In genomic region chr9:6567140-6567591, GRCh38 we compare ENCODE assay signal across 12 cellular contexts.
DNase-seq lines count a peak whose midpoint lies in the region; ATAC-seq and TF ChIP-seq lines count a peak whose summit lies in the region.
"Had no signal": no experiment of that assay in that cellular context is flagged by ENCODE, and none has a peak within 500 bp of the region (broad histone marks: within the 10 kb centered on the region; RNA-seq: fewer than 3 reads in every experiment).

No MANE protein-coding gene starts in this region.

- DNase-seq in stimulated activated naive CD8-positive, alpha-beta T cell treated with anti-CD3 and anti-CD28 coated beads, Interleukin-15, Interleukin-2, amounts not matched to agents 100 U/mL and 50 U/mL, for 24 hours: peak; percentile 11
- no peak for DNase-seq in stimulated activated naive CD8-positive, alpha-beta T cell treated with anti-CD3 and anti-CD28 coated beads, Interleukin-15, amount 100 ng/mL, for 72 hours
- DNase-seq in activated naive CD4-positive, alpha-beta T cell treated with anti-CD3 and anti-CD28 coated beads, Interleukin-2, amount 10 ng/mL, durations not matched to agents 7 days and 5 days: peak; percentile 23
- DNase-seq in kidney epithelial cell (ENCODE audit: low read depth) (peak; percentile 90), NCI-H2029 (lab: John Stamatoyannopoulos, UW) (no peak), type B pancreatic cell (ENCODE audit: extremely low spot score, unreplicated experiment) (no peak), DMS114 treated with DMSO at 0.1 percent for 48 hours (lab: John Stamatoyannopoulos, UW; ENCODE audit: unreplicated experiment) (no peak)
- DNase-seq: DMS 273 treated with DMSO at 0.1 percent for 48 hours, H9, mucosa of descending colon had no signal

- ATAC-seq in stimulated activated naive CD8-positive, alpha-beta T cell treated with anti-CD3 and anti-CD28 coated beads, Interleukin-15, Interleukin-2, amounts not matched to agents 100 U/mL and 50 U/mL, for 24 hours: no peak
- ATAC-seq in stimulated activated naive CD8-positive, alpha-beta T cell treated with anti-CD3 and anti-CD28 coated beads, Interleukin-15, amount 100 ng/mL, for 72 hours: no peak
- no peak for ATAC-seq in HG03378 (IDR thresholded peaks at IDR 0.05; ENCODE audit: unreplicated experiment)
- ATAC-seq: mucosa of descending colon had no signal

- no peaks in the 10 kb centered on the region for H3K36me3 ChIP-seq in kidney epithelial cell (ENCODE audit: control insufficient read depth, insufficient read depth, low read length)
- H3K36me3 ChIP-seq: suprapubic skin had no signal

- H3K4me1 Mint-ChIP-seq in stimulated activated naive CD8-positive, alpha-beta T cell treated with anti-CD3 and anti-CD28 coated beads, Interleukin-15, amount 100 ng/mL, for 72 hours: no peaks in the 10 kb centered on the region
- H3K4me1 Mint-ChIP-seq in activated naive CD4-positive, alpha-beta T cell treated with anti-CD3 and anti-CD28 coated beads, Interleukin-2, amount 10 ng/mL, durations not matched to agents 7 days and 5 days: peaks cover 5% of the 10 kb centered on the region
- H3K4me1 Mint-ChIP-seq in type B pancreatic cell (ENCODE audit: unreplicated experiment): no peaks in the 10 kb centered on the region
- H3K4me1 Mint-ChIP-seq: H9 had no signal

- peaks cover 12% of the 10 kb centered on the region for H3K27me3 Mint-ChIP-seq in stimulated activated naive CD8-positive, alpha-beta T cell treated with anti-CD3 and anti-CD28 coated beads, Interleukin-15, amount 100 ng/mL, for 72 hours
- H3K27me3 Mint-ChIP-seq in activated naive CD4-positive, alpha-beta T cell treated with anti-CD3 and anti-CD28 coated beads, Interleukin-2, amount 10 ng/mL, durations not matched to agents 7 days and 5 days: peaks cover 5% of the 10 kb centered on the region
- no peaks in the 10 kb centered on the region for H3K27me3 Mint-ChIP-seq in type B pancreatic cell

- peak overlapping the region in 1 of 2 donors; percentile 19 for H3K27ac Mint-ChIP-seq in stimulated activated naive CD8-positive, alpha-beta T cell treated with anti-CD3 and anti-CD28 coated beads, Interleukin-15, amount 100 ng/mL, for 72 hours
- peak overlapping the region; percentile 64 for H3K27ac Mint-ChIP-seq in activated naive CD4-positive, alpha-beta T cell treated with anti-CD3 and anti-CD28 coated beads, Interleukin-2, amount 10 ng/mL, durations not matched to agents 7 days and 5 days
- no peak overlapping the region for H3K27ac Mint-ChIP-seq in type B pancreatic cell

- no peaks in the 10 kb centered on the region for H3K9me3 Mint-ChIP-seq in stimulated activated naive CD8-positive, alpha-beta T cell treated with anti-CD3 and anti-CD28 coated beads, Interleukin-15, amount 100 ng/mL, for 72 hours
- no peaks in the 10 kb centered on the region for H3K9me3 Mint-ChIP-seq in activated naive CD4-positive, alpha-beta T cell treated with anti-CD3 and anti-CD28 coated beads, Interleukin-2, amount 10 ng/mL, durations not matched to agents 7 days and 5 days
- H3K9me3 Mint-ChIP-seq in type B pancreatic cell: no peaks in the 10 kb centered on the region
- H3K9me3 Mint-ChIP-seq: H9 had no signal

- no peaks in the 10 kb centered on the region for H3K36me3 Mint-ChIP-seq in activated naive CD4-positive, alpha-beta T cell treated with anti-CD3 and anti-CD28 coated beads, Interleukin-2, amount 10 ng/mL, durations not matched to agents 7 days and 5 days
- H3K36me3 Mint-ChIP-seq in type B pancreatic cell: no peaks in the 10 kb centered on the region

- H3K4me3 Mint-ChIP-seq in stimulated activated naive CD8-positive, alpha-beta T cell treated with anti-CD3 and anti-CD28 coated beads, Interleukin-15, amount 100 ng/mL, for 72 hours: no peak overlapping the region
- H3K4me3 Mint-ChIP-seq in activated naive CD4-positive, alpha-beta T cell treated with anti-CD3 and anti-CD28 coated beads, Interleukin-2, amount 10 ng/mL, durations not matched to agents 7 days and 5 days: no peak overlapping the region
- no peak overlapping the region for H3K4me3 Mint-ChIP-seq in type B pancreatic cell
- H3K4me3 Mint-ChIP-seq: H9 had no signal

- CTCF ChIA-PET in activated naive CD4-positive, alpha-beta T cell treated with anti-CD3 and anti-CD28 coated beads, Interleukin-2, amount 10 ng/mL, durations not matched to agents 7 days and 5 days (lab: Charles Lee): interaction anchor here (0.6 to 3.8 kb wide), 9 partner anchors 9 to 513 kb away, joined by 3 to 133 read pairs (median 4); no protein-coding TSS in a partner anchor

- H3K27me3 ChIP-seq in kidney epithelial cell (ENCODE audit: control insufficient read depth, insufficient read depth, low read length): no peaks in the 10 kb centered on the region

- no peak overlapping the region for H3K4me3 ChIP-seq in kidney epithelial cell (ENCODE audit: low read depth, low read length)
- H3K4me3 ChIP-seq: mucosa of descending colon, suprapubic skin had no signal

- TF ChIP-seq CTCF in kidney epithelial cell (IDR thresholded peaks at IDR 0.05; ENCODE audit: insufficient read depth, low read length, poor library complexity, severe bottlenecking): no peak
- no peak for TF ChIP-seq CTCF in type B pancreatic cell (conservative IDR thresholded peaks at IDR 0.05)

Comparison
In these comparisons a context has a peak if more than half of its experiments do, and no peak if none do; other contexts are left out.
1. DNase-seq: peak in stimulated activated naive CD8-positive, alpha-beta T cell treated with anti-CD3 and anti-CD28 coated beads, Interleukin-15, Interleukin-2, amounts not matched to agents 100 U/mL and 50 U/mL, for 24 hours (single experiment), activated naive CD4-positive, alpha-beta T cell treated with anti-CD3 and anti-CD28 coated beads, Interleukin-2, amount 10 ng/mL, durations not matched to agents 7 days and 5 days (single experiment) and kidney epithelial cell (single experiment); none in stimulated activated naive CD8-positive, alpha-beta T cell treated with anti-CD3 and anti-CD28 coated beads, Interleukin-15, amount 100 ng/mL, for 72 hours (0 of 2), NCI-H2029 (single experiment), type B pancreatic cell (single experiment) and DMS114 treated with DMSO at 0.1 percent for 48 hours (single experiment).